In the genomic region with DNA sequence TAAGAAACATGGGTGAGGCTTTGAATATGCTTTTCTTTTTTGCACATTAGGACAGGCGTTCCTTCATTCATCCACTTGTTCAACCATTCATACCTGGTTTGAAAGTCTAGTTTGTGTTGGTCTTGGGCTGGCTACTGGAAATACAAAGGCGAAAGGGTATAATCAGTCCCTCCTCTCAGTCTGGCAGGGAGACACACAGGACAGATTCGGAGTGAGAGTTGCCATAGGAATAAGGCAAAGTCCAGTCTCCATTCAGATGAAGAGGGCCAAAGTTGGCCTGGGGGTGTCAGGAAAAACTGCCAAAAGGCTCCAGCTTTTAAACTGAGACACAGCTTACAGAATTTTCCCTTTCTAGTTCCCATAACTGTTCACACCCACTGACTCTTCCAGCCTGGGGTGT, we compare ENCODE assay signal across 19 cellular contexts.
A peak's percentile ranks its signal among the peaks of the same experiment; 100 is the strongest.
DNase-seq lines count a peak whose midpoint lies in the region; ATAC-seq and TF ChIP-seq lines count a peak whose summit lies in the region.
"Had no signal": no experiment of that assay in that cellular context is flagged by ENCODE, and none has a peak within 500 bp of the region (broad histone marks: within the 10 kb centered on the region; RNA-seq: fewer than 3 reads in every experiment).

No MANE protein-coding gene starts in this region.

- no peak overlapping the region for H3K4me3 ChIP-seq in epithelial cell of esophagus (ENCODE audit: low read length)
- no peak overlapping the region for H3K4me3 ChIP-seq in neural progenitor cell
- H3K4me3 ChIP-seq: A549, GM23338 had no signal

- no peak for TF ChIP-seq CTCF in WTC11 (IDR thresholded peaks at IDR 0.05)
- no peak for TF ChIP-seq CTCF in epithelial cell of esophagus (IDR thresholded peaks at IDR 0.05; ENCODE audit: insufficient read depth, low read depth, low read length, missing control alignments)
- no peak for TF ChIP-seq CTCF in neural progenitor cell (IDR thresholded peaks at IDR 0.05)

- POLR2A ChIA-PET in WTC11 (lab: Charles Lee), result no interaction called here

- no peaks in the 10 kb centered on the region for H4K20me1 ChIP-seq in neural progenitor cell (ENCODE audit: low read depth)

- H3K27ac Mint-ChIP-seq in WTC11 (peak overlapping the region; percentile 43; the same call in 1 of the 2 replicates), neural progenitor cell (peak overlapping the region; percentile 55)
- no peak overlapping the region for H3K27ac Mint-ChIP-seq in activated naive CD4-positive, alpha-beta T cell treated with anti-CD3 and anti-CD28 coated beads for 36 hours
- H3K27ac Mint-ChIP-seq: CD4-positive, alpha-beta T cell; GM23338; HFFc6 had no signal

- CTCF ChIA-PET in WTC11 (lab: Charles Lee), result no interaction called here
- CTCF ChIA-PET in activated naive CD4-positive, alpha-beta T cell treated with anti-CD3 and anti-CD28 coated beads for 36 hours (lab: Charles Lee), result no interaction called here

- H3K27ac ChIP-seq in neural progenitor cell, result no peak overlapping the region
- H3K27ac ChIP-seq: A549, C4-2B had no signal

- no peaks in the 10 kb centered on the region for H3K27me3 Mint-ChIP-seq in WTC11 (ENCODE audit: low read depth)
- H3K27me3 Mint-ChIP-seq in neural progenitor cell (ENCODE audit: insufficient read depth, low read depth), result no peaks in the 10 kb centered on the region
- H3K27me3 Mint-ChIP-seq in activated naive CD4-positive, alpha-beta T cell treated with anti-CD3 and anti-CD28 coated beads for 36 hours (ENCODE audit: low read depth), result no peaks in the 10 kb centered on the region
- H3K27me3 Mint-ChIP-seq: CD4-positive, alpha-beta T cell had no signal

- DNase-seq in NCI-H526 (lab: John Stamatoyannopoulos, UW), result peak; percentile 27 to 46
- DNase-seq in WTC11 (ENCODE audit: low spot score), result no peak
- DNase-seq in epithelial cell of esophagus (ENCODE audit: low read depth), result peak; percentile 16
- DNase-seq in neural progenitor cell (ENCODE audit: low spot score), result no peak
- DNase-seq in 8988T, result no peak
- no peak for DNase-seq in activated naive CD4-positive, alpha-beta T cell treated with anti-CD3 and anti-CD28 coated beads for 36 hours
- DNase-seq: AML-193; Caco-2; CD4-positive, alpha-beta T cell; DMS79 treated with DMSO at 0.1 percent for 48 hours; GF-D8; H7; HFFc6; KG1 had no signal

- H3K9ac ChIP-seq in neural progenitor cell, result no peak overlapping the region

- H3K79me2 ChIP-seq in neural progenitor cell (ENCODE audit: low read depth), result no peaks in the 10 kb centered on the region

- H3K36me3 ChIP-seq in neural progenitor cell, result no peaks in the 10 kb centered on the region

- H3K4me1 ChIP-seq in neural progenitor cell, result peaks cover 9% of the 10 kb centered on the region
- H3K4me1 ChIP-seq: A549, Caco-2 had no signal

- H3K9me3 ChIP-seq in neural progenitor cell (ENCODE audit: low read depth), result no peaks in the 10 kb centered on the region
- H3K9me3 ChIP-seq: A549, Caco-2 had no signal

- ATAC-seq in WTC11 (no peak), HG03354 (IDR thresholded peaks at IDR 0.05; ENCODE audit: poor library complexity, severe bottlenecking, unreplicated experiment) (no peak)
- ATAC-seq: A549, GM23338, HCT116 had no signal

- peaks cover 9% of the 10 kb centered on the region for H3K36me3 Mint-ChIP-seq in WTC11
- no peaks in the 10 kb centered on the region for H3K36me3 Mint-ChIP-seq in neural progenitor cell
- no peaks in the 10 kb centered on the region for H3K36me3 Mint-ChIP-seq in activated naive CD4-positive, alpha-beta T cell treated with anti-CD3 and anti-CD28 coated beads for 36 hours (ENCODE audit: low read depth)

- H3K4me1 Mint-ChIP-seq in WTC11 (peaks cover 40% of the 10 kb centered on the region), neural progenitor cell (peaks cover 16% of the 10 kb centered on the region)
- H3K4me1 Mint-ChIP-seq in activated naive CD4-positive, alpha-beta T cell treated with anti-CD3 and anti-CD28 coated beads for 36 hours (ENCODE audit: low read depth), result no peaks in the 10 kb centered on the region

- H3K27me3 ChIP-seq in neural progenitor cell, result no peaks in the 10 kb centered on the region

- no peak overlapping the region for H3K4me2 ChIP-seq in neural progenitor cell
- H3K4me2 ChIP-seq: A549, GM23338 had no signal

- H3K9me3 Mint-ChIP-seq in WTC11 (peaks cover 10% of the 10 kb centered on the region), neural progenitor cell (peaks cover 9% of the 10 kb centered on the region)
- no peaks in the 10 kb centered on the region for H3K9me3 Mint-ChIP-seq in activated naive CD4-positive, alpha-beta T cell treated with anti-CD3 and anti-CD28 coated beads for 36 hours
- H3K9me3 Mint-ChIP-seq: GM23338 had no signal

- H3F3A ChIP-seq in neural progenitor cell (ENCODE audit: low read depth), result peaks cover 9% of the 10 kb centered on the region

- H3K4me3 Mint-ChIP-seq in WTC11 (no peak overlapping the region), neural progenitor cell (no peak overlapping the region)
- H3K4me3 Mint-ChIP-seq in activated naive CD4-positive, alpha-beta T cell treated with anti-CD3 and anti-CD28 coated beads for 36 hours, result no peak overlapping the region
- H3K4me3 Mint-ChIP-seq: CD4-positive, alpha-beta T cell; GM23338; HFFc6 had no signal

- intact Hi-C loops in activated naive CD4-positive, alpha-beta T cell treated with anti-CD3 and anti-CD28 coated beads for 36 hours (cut with micrococcal nuclease), result no loop called here

- H2AFZ ChIP-seq in neural progenitor cell (replicated peaks), result no peak overlapping the region
- H2AFZ ChIP-seq: GM23338 had no signal

TF ChIP-seq in WTC11, 78 proteins besides CTCF, POLR2A, EP300 and RAD21:
- TF ChIP-seq CREB1 (CRISPR knock-in tag; IDR thresholded peaks at IDR 0.05), result no peak
- no peak for TF ChIP-seq GTF2I (CRISPR knock-in tag; conservative IDR thresholded peaks at IDR 0.05)
- TF ChIP-seq, protein P1, sequence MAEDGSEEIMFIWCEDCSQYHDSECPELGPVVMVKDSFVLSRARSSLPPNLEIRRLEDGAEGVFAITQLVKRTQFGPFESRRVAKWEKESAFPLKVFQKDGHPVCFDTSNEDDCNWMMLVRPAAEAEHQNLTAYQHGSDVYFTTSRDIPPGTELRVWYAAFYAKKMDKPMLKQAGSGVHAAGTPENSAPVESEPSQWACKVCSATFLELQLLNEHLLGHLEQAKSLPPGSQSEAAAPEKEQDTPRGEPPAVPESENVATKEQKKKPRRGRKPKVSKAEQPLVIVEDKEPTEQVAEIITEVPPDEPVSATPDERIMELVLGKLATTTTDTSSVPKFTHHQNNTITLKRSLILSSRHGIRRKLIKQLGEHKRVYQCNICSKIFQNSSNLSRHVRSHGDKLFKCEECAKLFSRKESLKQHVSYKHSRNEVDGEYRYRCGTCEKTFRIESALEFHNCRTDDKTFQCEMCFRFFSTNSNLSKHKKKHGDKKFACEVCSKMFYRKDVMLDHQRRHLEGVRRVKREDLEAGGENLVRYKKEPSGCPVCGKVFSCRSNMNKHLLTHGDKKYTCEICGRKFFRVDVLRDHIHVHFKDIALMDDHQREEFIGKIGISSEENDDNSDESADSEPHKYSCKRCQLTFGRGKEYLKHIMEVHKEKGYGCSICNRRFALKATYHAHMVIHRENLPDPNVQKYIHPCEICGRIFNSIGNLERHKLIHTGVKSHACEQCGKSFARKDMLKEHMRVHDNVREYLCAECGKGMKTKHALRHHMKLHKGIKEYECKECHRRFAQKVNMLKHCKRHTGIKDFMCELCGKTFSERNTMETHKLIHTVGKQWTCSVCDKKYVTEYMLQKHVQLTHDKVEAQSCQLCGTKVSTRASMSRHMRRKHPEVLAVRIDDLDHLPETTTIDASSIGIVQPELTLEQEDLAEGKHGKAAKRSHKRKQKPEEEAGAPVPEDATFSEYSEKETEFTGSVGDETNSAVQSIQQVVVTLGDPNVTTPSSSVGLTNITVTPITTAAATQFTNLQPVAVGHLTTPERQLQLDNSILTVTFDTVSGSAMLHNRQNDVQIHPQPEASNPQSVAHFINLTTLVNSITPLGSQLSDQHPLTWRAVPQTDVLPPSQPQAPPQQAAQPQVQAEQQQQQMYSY (CRISPR knock-in tag; IDR thresholded peaks at IDR 0.05), result no peak
- no peak for TF ChIP-seq RELA (CRISPR knock-in tag; IDR thresholded peaks at IDR 0.05; ENCODE audit: borderline replicate concordance)
- no peak for TF ChIP-seq NFATC4 (CRISPR knock-in tag; IDR thresholded peaks at IDR 0.05)
- TF ChIP-seq, protein P2, sequence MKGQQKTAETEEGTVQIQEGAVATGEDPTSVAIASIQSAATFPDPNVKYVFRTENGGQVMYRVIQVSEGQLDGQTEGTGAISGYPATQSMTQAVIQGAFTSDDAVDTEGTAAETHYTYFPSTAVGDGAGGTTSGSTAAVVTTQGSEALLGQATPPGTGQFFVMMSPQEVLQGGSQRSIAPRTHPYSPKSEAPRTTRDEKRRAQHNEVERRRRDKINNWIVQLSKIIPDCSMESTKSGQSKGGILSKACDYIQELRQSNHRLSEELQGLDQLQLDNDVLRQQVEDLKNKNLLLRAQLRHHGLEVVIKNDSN (CRISPR knock-in tag; IDR thresholded peaks at IDR 0.05), result no peak

Comparison
In these comparisons a context has a peak if more than half of its experiments do, and no peak if none do; other contexts are left out.
1. DNase-seq: peak in NCI-H526 (2 of 2) and epithelial cell of esophagus (single experiment); none in WTC11 (single experiment), neural progenitor cell (single experiment), 8988T (single experiment) and activated naive CD4-positive, alpha-beta T cell treated with anti-CD3 and anti-CD28 coated beads for 36 hours (single experiment).